In the genomic region with DNA sequence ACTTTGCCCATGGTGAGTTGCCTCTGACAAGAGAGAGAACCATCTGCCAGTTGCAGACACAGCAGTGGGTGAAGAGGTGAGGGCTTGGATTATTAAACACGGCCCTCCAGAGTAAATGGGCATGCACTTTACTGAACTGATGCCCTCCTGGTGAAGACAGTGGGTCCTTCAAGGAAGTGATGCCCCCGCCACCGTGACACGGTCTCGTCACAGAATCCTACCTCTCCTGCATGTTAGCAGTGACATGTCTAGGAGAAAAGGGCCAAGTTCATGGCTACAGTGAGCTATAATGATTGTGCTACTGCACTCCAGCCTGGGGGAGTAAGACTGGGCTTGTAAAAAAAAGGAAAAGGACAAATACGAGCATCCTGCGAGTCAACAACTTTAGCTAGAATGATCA, we compare ENCODE assay signal across 1 cellular context.
TF ChIP-seq lines count a peak whose summit lies in the region.

No MANE protein-coding gene starts in this region.

TF ChIP-seq in WTC11, 78 proteins besides CTCF, POLR2A, EP300 and RAD21 (continued from another document):
- TF ChIP-seq, protein P1, sequence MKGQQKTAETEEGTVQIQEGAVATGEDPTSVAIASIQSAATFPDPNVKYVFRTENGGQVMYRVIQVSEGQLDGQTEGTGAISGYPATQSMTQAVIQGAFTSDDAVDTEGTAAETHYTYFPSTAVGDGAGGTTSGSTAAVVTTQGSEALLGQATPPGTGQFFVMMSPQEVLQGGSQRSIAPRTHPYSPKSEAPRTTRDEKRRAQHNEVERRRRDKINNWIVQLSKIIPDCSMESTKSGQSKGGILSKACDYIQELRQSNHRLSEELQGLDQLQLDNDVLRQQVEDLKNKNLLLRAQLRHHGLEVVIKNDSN (CRISPR knock-in tag; IDR thresholded peaks at IDR 0.05) = no peak
- TF ChIP-seq JAZF1 (CRISPR knock-in tag; IDR thresholded peaks at IDR 0.05) = no peak
- no peak for TF ChIP-seq ZNF232 (CRISPR knock-in tag; IDR thresholded peaks at IDR 0.05)
